ENCODE assay signal across 17 cellular contexts in genomic region chrX:497201-497710, GRCh38.
DNase-seq lines count a peak whose midpoint lies in the region; ATAC-seq and TF ChIP-seq lines count a peak whose summit lies in the region.
"Had no signal": no experiment of that assay in that cellular context is flagged by ENCODE, and none has a peak within 500 bp of the region (broad histone marks: within the 10 kb centered on the region; RNA-seq: fewer than 3 reads in every experiment).

No MANE protein-coding gene starts in this region.

- intact Hi-C loops in spleen (cut with DNase I; ENCODE audit: low total_unique reads): no loop called here
- intact Hi-C loops in left cardiac atrium (cut with DNase I): no loop called here

- TF ChIP-seq CTCF in SK-N-SH (IDR thresholded peaks at IDR 0.05) (no peak), neural cell (IDR thresholded peaks at IDR 0.05; ENCODE audit: poor library complexity, severe bottlenecking) (no peak), spleen (IDR thresholded peaks at IDR 0.05 in 8 of 11, conservative IDR thresholded peaks at IDR 0.05 in 3 of 11) (no peak), BE2C (IDR thresholded peaks at IDR 0.05; ENCODE audit: low read depth, low read length) (no peak), endothelial cell (IDR thresholded peaks at IDR 0.05; ENCODE audit: unreplicated experiment) (no peak)

- peaks cover 18% of the 10 kb centered on the region for H3K27me3 Mint-ChIP-seq in endothelial cell (ENCODE audit: unreplicated experiment)

- no peak for TF ChIP-seq RAD21 in SK-N-SH (IDR thresholded peaks at IDR 0.05; ENCODE audit: low read length)
- TF ChIP-seq RAD21 in neural cell (conservative IDR thresholded peaks at IDR 0.05): no peak

- H3K4me1 Mint-ChIP-seq in endothelial cell (ENCODE audit: unreplicated experiment): no peaks in the 10 kb centered on the region
- H3K4me1 Mint-ChIP-seq: CD14-positive monocyte had no signal

- no peak overlapping the region for H3K4me3 Mint-ChIP-seq in endothelial cell (ENCODE audit: unreplicated experiment)
- H3K4me3 Mint-ChIP-seq: CD14-positive monocyte; CD4-positive, alpha-beta memory T cell had no signal

- no peak overlapping the region for H3K27ac Mint-ChIP-seq in endothelial cell (ENCODE audit: unreplicated experiment)
- H3K27ac Mint-ChIP-seq: CD14-positive monocyte; CD4-positive, alpha-beta memory T cell had no signal

- peaks cover 3% of the 10 kb centered on the region for H3F3A ChIP-seq in SK-N-SH (replicated peaks; ENCODE audit: insufficient read depth)
- no peaks in the 10 kb centered on the region for H3F3A ChIP-seq in neural cell (ENCODE audit: insufficient read depth, low read length, poor library complexity, severe bottlenecking)

- CTCF ChIA-PET in SK-N-SH (lab: Yijun Ruan, JAX): no interaction called here

- no peak overlapping the region for H3K9ac ChIP-seq in SK-N-SH
- peak overlapping the region; percentile 24 for H3K9ac ChIP-seq in neural cell (ENCODE audit: low read length)
- H3K9ac ChIP-seq: BLaER1 had no signal

- no peaks in the 10 kb centered on the region for H3K79me2 ChIP-seq in SK-N-SH (ENCODE audit: insufficient read depth)
- no peaks in the 10 kb centered on the region for H3K79me2 ChIP-seq in neural cell (replicated peaks; ENCODE audit: insufficient read depth, low read length)

- H3K36me3 ChIP-seq in SK-N-SH (replicated peaks in 1 of 2; ENCODE audit: control insufficient read depth in 1 of 2, insufficient read depth in 2 of 2, low read length in 1 of 2): no peaks in the 10 kb centered on the region
- no peaks in the 10 kb centered on the region for H3K36me3 ChIP-seq in neural cell (ENCODE audit: insufficient read depth, low read length)
- no peaks in the 10 kb centered on the region for H3K36me3 ChIP-seq in spleen
- H3K36me3 ChIP-seq in BE2C: no peaks in the 10 kb centered on the region
- H3K36me3 ChIP-seq: BLaER1, HAP-1 had no signal

- H3K4me3 ChIP-seq in SK-N-SH (ENCODE audit: low read depth in 2 of 2, low read length in 1 of 2) (no peak overlapping the region), neural cell (ENCODE audit: low read length) (no peak overlapping the region), spleen (no peak overlapping the region), BE2C (ENCODE audit: low read depth, low read length) (no peak overlapping the region)
- H3K4me3 ChIP-seq: A549, BLaER1, HAP-1 had no signal

- H3K4me2 ChIP-seq in SK-N-SH: 0 out of 2 replicates have a peak overlapping the region, but pooled peaks have one; percentile 11
- no peak overlapping the region for H3K4me2 ChIP-seq in neural cell (ENCODE audit: low read length)
- H3K4me2 ChIP-seq: A549, BLaER1 had no signal

- POLR2A ChIA-PET in SK-N-SH (lab: Yijun Ruan, JAX): no interaction called here

- DNase-seq in SK-N-SH (no peak), spleen (peak; percentile 55), left cardiac atrium (no peak), BE2C (no peak), endothelial cell (ENCODE audit: low spot score) (no peak)
- DNase-seq: AML-193; CD4-positive, alpha-beta memory T cell; DMS153; DMS79; GF-D8 had no signal

- no peak for ATAC-seq in SK-N-SH treated with all-trans-retinoic acid at 6 μM for 48 hours
- ATAC-seq in left cardiac atrium: no peak
- ATAC-seq: A549 had no signal

- H3K27ac ChIP-seq in SK-N-SH (ENCODE audit: low read depth in 2 of 2, low read length in 1 of 2) (no peak overlapping the region), neural cell (ENCODE audit: low read length) (peak overlapping the region; percentile 58), spleen (no peak overlapping the region)
- H3K27ac ChIP-seq: 22Rv1, A549, BLaER1 had no signal

- peaks cover 36% of the 10 kb centered on the region for H3K9me3 Mint-ChIP-seq in endothelial cell (ENCODE audit: unreplicated experiment)

- TF ChIP-seq POLR2A in spleen (IDR thresholded peaks at IDR 0.05): no peak

- no peak overlapping the region for H2AFZ ChIP-seq in SK-N-SH (ENCODE audit: low read depth)
- H2AFZ ChIP-seq in neural cell (ENCODE audit: low read depth, low read length): no peak overlapping the region

- peaks cover 39% of the 10 kb centered on the region; the same call in 1 of the 2 replicates for H3K27me3 ChIP-seq in SK-N-SH (ENCODE audit: insufficient read depth)
- peaks cover 14% of the 10 kb centered on the region for H3K27me3 ChIP-seq in neural cell (ENCODE audit: insufficient read depth, low read depth, low read length)
- peaks cover 0 to 46% (median 8%) of the 10 kb centered on the region in 7 donors for H3K27me3 ChIP-seq in spleen (replicated peaks in 1 of 7)
- H3K27me3 ChIP-seq in BE2C: no peaks in the 10 kb centered on the region
- H3K27me3 ChIP-seq: BLaER1 had no signal

- H3K4me1 ChIP-seq in SK-N-SH (ENCODE audit: control insufficient read depth in 1 of 2, insufficient read depth in 2 of 2, low read depth in 1 of 2, low read length in 1 of 2) (no peaks in the 10 kb centered on the region), spleen (no peaks in the 10 kb centered on the region), BE2C (no peaks in the 10 kb centered on the region)
- H3K4me1 ChIP-seq: A549, BLaER1, HAP-1 had no signal

- H4K20me1 ChIP-seq in SK-N-SH (ENCODE audit: insufficient read depth) (no peaks in the 10 kb centered on the region), neural cell (ENCODE audit: insufficient read depth) (no peaks in the 10 kb centered on the region)
- H4K20me1 ChIP-seq: BLaER1 had no signal

- WGBS in SK-N-SH (ENCODE audit: low lambda C conversion rate): 22% methylated on average over 19 of the region's 28 CpGs
- 61 to 71% (median 67%) methylated on average over 28 of the region's 28 CpGs for WGBS in spleen, 5 donors

- TF ChIP-seq EP300 in SK-N-SH (IDR thresholded peaks at IDR 0.05; ENCODE audit: borderline replicate concordance in 1 of 2, low read depth in 1 of 2, low read length in 1 of 2) (no peak), neural cell (conservative IDR thresholded peaks at IDR 0.05; ENCODE audit: poor library complexity, severe bottlenecking) (no peak)

- H3K36me3 Mint-ChIP-seq in endothelial cell (ENCODE audit: low read depth, unreplicated experiment): peaks cover 15% of the 10 kb centered on the region
- H3K36me3 Mint-ChIP-seq: CD14-positive monocyte; CD4-positive, alpha-beta memory T cell had no signal

- H3K9me3 ChIP-seq in SK-N-SH (no peaks in the 10 kb centered on the region), neural cell (ENCODE audit: low read length) (no peaks in the 10 kb centered on the region), spleen (peaks cover 0 to 11% (median 0%) of the 10 kb centered on the region in 8 donors), BE2C (no peaks in the 10 kb centered on the region)
- H3K9me3 ChIP-seq: A549, BLaER1, HAP-1 had no signal

- H3K9me2 ChIP-seq in SK-N-SH (no peaks in the 10 kb centered on the region), neural cell (ENCODE audit: insufficient read depth, low read length) (no peaks in the 10 kb centered on the region)

TF ChIP-seq in SK-N-SH, 30 proteins besides CTCF, POLR2A, EP300 and RAD21 (continues in another document):
- TF ChIP-seq MEF2A (IDR thresholded peaks at IDR 0.05; ENCODE audit: borderline replicate concordance, low read depth) (no peak), ZBTB33 (IDR thresholded peaks at IDR 0.05; ENCODE audit: borderline replicate concordance, low read depth) (no peak)

TF ChIP-seq in SK-N-SH treated with all-trans-retinoic acid at 6 μM for 48 hours, 23 proteins besides CTCF, POLR2A, EP300 and RAD21 (continues in another document):
- no peak for TF ChIP-seq ZNF8 (CRISPR knock-in tag; IDR thresholded peaks at IDR 0.05)
- TF ChIP-seq CSDC2 (CRISPR knock-in tag; IDR thresholded peaks at IDR 0.05): no peak
- no peak for TF ChIP-seq GLIS3 (CRISPR knock-in tag; IDR thresholded peaks at IDR 0.05)

TF ChIP-seq in neural cell, 6 proteins besides CTCF, POLR2A, EP300 and RAD21:
- TF ChIP-seq REST (IDR thresholded peaks at IDR 0.05; ENCODE audit: borderline replicate concordance) (no peak), POLR2AphosphoS5 (IDR thresholded peaks at IDR 0.05) (no peak), SMC3 (conservative IDR thresholded peaks at IDR 0.05; ENCODE audit: poor library complexity) (no peak), TAF1 (IDR thresholded peaks at IDR 0.05; ENCODE audit: low read depth) (no peak)
TF ChIP-seq in neural cell: peak in this region for 0.
